1 cellular context compared by ENCODE assay signal in the genomic region with DNA sequence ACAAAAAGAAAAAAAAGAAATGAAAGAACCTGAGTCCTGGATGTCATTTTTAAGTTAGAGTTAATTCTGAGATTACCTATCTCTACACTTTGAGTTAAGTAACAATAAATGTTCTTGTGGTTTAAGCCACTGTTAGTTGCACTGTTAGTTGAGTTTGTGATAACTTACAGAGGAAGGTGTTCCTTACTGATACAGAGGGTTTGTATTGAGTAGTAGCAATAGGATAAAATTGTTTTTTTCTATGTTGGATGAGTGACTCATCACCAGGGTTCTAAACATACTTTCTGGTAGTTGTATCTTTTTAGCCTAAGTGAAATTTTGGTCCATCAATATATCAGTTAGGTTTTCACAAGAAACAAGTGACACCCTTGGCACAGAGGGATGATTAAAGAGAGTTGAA.
TF ChIP-seq lines count a peak whose summit lies in the region.

No MANE protein-coding gene starts in this region.

TF ChIP-seq in IMR-90, 13 proteins besides CTCF, POLR2A, EP300 and RAD21:
- no peak for TF ChIP-seq RCOR1 (IDR thresholded peaks at IDR 0.05; ENCODE audit: insufficient replicate concordance, low read length)
- TF ChIP-seq CEBPB (IDR thresholded peaks at IDR 0.05; ENCODE audit: low read depth, low read length) = no peak
- 0 out of 2 replicates have a peak, but pooled peaks have one; percentile 11 for TF ChIP-seq FOS (IDR thresholded peaks at IDR 0.05; ENCODE audit: low read depth, low read length)
- no peak for TF ChIP-seq BHLHE40 (IDR thresholded peaks at IDR 0.05; ENCODE audit: low read depth, low read length)
- TF ChIP-seq, protein P1, sequence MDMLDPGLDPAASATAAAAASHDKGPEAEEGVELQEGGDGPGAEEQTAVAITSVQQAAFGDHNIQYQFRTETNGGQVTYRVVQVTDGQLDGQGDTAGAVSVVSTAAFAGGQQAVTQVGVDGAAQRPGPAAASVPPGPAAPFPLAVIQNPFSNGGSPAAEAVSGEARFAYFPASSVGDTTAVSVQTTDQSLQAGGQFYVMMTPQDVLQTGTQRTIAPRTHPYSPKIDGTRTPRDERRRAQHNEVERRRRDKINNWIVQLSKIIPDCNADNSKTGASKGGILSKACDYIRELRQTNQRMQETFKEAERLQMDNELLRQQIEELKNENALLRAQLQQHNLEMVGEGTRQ (IDR thresholded peaks at IDR 0.05; ENCODE audit: low read depth, low read length) = no peak
